ENCODE assay signal across 8 cellular contexts in genomic region chr14:77823378-77823777, GRCh38.
"Had no signal": no experiment of that assay in that cellular context is flagged by ENCODE, and none has a peak within 500 bp of the region (broad histone marks: within the 10 kb centered on the region; RNA-seq: fewer than 3 reads in every experiment).

No MANE protein-coding gene starts in this region.

- H3K27ac ChIP-seq: HL-60 had no signal

- H3K4me1 Mint-ChIP-seq: IgD-negative memory B cell had no signal

- FAIRE-seq: HepG2, HTR-8/SVneo had no signal

- H3K27ac Mint-ChIP-seq: IgD-negative memory B cell had no signal

- DNase-seq: IMR-90, KBM-7, KG1 had no signal

- H3K4me3 Mint-ChIP-seq: IgD-negative memory B cell had no signal

- ATAC-seq: HepG2 had no signal

- H3K27me3 Mint-ChIP-seq: IgD-negative memory B cell had no signal

- H3K9me3 Mint-ChIP-seq: IgD-negative memory B cell had no signal

- H3K4me3 ChIP-seq: K562 had no signal
